In the genomic region with DNA sequence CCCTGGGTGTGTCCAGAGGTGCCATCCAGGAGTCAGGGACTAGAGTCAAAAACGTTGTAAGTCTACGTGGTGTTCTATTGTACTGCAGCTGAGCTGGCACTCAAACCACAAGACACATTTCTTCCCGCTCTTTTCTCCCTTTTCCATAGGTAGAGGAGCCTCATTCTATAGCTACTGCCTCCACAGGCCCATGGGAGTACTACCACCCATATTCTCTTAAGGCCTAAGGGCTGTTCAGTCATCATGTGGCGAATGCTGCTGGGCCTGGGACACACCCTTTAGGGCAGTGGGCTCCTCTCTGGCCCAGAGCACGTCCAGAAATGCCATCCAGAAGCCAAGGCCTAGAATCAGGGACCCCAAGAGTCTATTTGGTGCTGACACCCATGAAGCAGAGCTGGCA, we compare ENCODE assay signal across 18 cellular contexts.
DNase-seq lines count a peak whose midpoint lies in the region; ATAC-seq and TF ChIP-seq lines count a peak whose summit lies in the region.
"Had no signal": no experiment of that assay in that cellular context is flagged by ENCODE, and none has a peak within 500 bp of the region (broad histone marks: within the 10 kb centered on the region; RNA-seq: fewer than 3 reads in every experiment).

No MANE protein-coding gene starts in this region.

- DNase-seq in DND-41 (no peak), NB4 (ENCODE audit: low read depth) (peak; percentile 9), mesendoderm (peak; percentile 24), COR-L47 (lab: John Stamatoyannopoulos, UW) (no peak), LoVo (ENCODE audit: low spot score) (no peak), 8988T (no peak)
- DNase-seq: GOT3, KBM-7, MV-4-11, NCI-H1417 treated with DMSO at 0.1 percent for 48 hours, NCI-H187 treated with DMSO at 0.1 percent for 48 hours, NCI-H2227 treated with DMSO at 0.1 percent for 48 hours, NCI-H510A treated with DMSO at 0.1 percent for 48 hours had no signal

- no peak overlapping the region for H3K18ac ChIP-seq in mesendoderm (ENCODE audit: low read length)

- no peak overlapping the region for H2AK5ac ChIP-seq in mesendoderm (ENCODE audit: low read length)

- no peak overlapping the region for H3K27ac ChIP-seq in DND-41 (ENCODE audit: low read length)
- no peak overlapping the region for H3K27ac ChIP-seq in mesendoderm (ENCODE audit: low read depth, low read length)
- H3K27ac ChIP-seq: BLaER1 treated with 17β-estradiol and CSF1 and Interleukin-3, amounts not matched to agents 10 nM and 100 nM; SJCRH30 had no signal

- no peaks in the 10 kb centered on the region for H3K79me1 ChIP-seq in mesendoderm (ENCODE audit: low read length)

- no peak overlapping the region for H2BK15ac ChIP-seq in mesendoderm (replicated peaks; ENCODE audit: low read depth)

- H3K23ac ChIP-seq in mesendoderm (ENCODE audit: low read length): no peak overlapping the region

- no CpG with 5 or more reads among the region's 5 CpGs for WGBS in mesendoderm (ENCODE audit: extremely low coverage, insufficient coverage, low lambda C conversion rate)

- no peak overlapping the region for H3K56ac ChIP-seq in mesendoderm (ENCODE audit: low read length)

- H4K5ac ChIP-seq in mesendoderm (ENCODE audit: low read length): no peak overlapping the region

- no peak overlapping the region for H2AFZ ChIP-seq in DND-41 (ENCODE audit: low read depth, low read length)

- H3K4me3 ChIP-seq in DND-41 (ENCODE audit: low read depth in 1 of 2, low read length in 2 of 2) (no peak overlapping the region), NB4 (ENCODE audit: low read depth, low read length) (no peak overlapping the region), mesendoderm (ENCODE audit: low read length) (no peak overlapping the region)
- H3K4me3 ChIP-seq: BLaER1 treated with 17β-estradiol and CSF1 and Interleukin-3, amounts not matched to agents 10 nM and 100 nM; SJCRH30 had no signal

- no peak overlapping the region for H3K4ac ChIP-seq in mesendoderm (ENCODE audit: low read depth, low read length)

- no peak for TF ChIP-seq POLR2A in NB4 (IDR thresholded peaks at IDR 0.05; ENCODE audit: extremely low read depth, insufficient read length)

- no peak overlapping the region for H2BK120ac ChIP-seq in mesendoderm (ENCODE audit: low read depth, low read length)

- no peak overlapping the region for H3K4me2 ChIP-seq in DND-41 (ENCODE audit: insufficient read depth, low read length)
- no peak overlapping the region for H3K4me2 ChIP-seq in mesendoderm (ENCODE audit: low read length)
- H3K4me2 ChIP-seq: BLaER1 treated with 17β-estradiol and CSF1 and Interleukin-3, amounts not matched to agents 10 nM and 100 nM had no signal

- peak; percentile 29; the same call in 1 of the 3 replicates for ATAC-seq in DND-41 (ENCODE audit: insufficient read depth, low read depth)
- ATAC-seq: HepG2, Panc1 had no signal

- no peaks in the 10 kb centered on the region for H3K79me2 ChIP-seq in DND-41 (ENCODE audit: insufficient read depth, low read length)
- H3K79me2 ChIP-seq in mesendoderm (ENCODE audit: control insufficient read depth, insufficient read depth, low read length): no peaks in the 10 kb centered on the region

- H3K27me3 ChIP-seq in DND-41 (ENCODE audit: insufficient read depth, low read length, poor library complexity): no peaks in the 10 kb centered on the region
- no peaks in the 10 kb centered on the region for H3K27me3 ChIP-seq in mesendoderm (ENCODE audit: insufficient read depth, low read length, poor library complexity)
- H3K27me3 ChIP-seq: BLaER1 treated with 17β-estradiol and CSF1 and Interleukin-3, amounts not matched to agents 10 nM and 100 nM; SJCRH30 had no signal

- no peak for TF ChIP-seq CTCF in DND-41 (IDR thresholded peaks at IDR 0.05; ENCODE audit: borderline replicate concordance, extremely low read depth, low read length, poor library complexity, severe bottlenecking)
- peak; percentile 25 for TF ChIP-seq CTCF in GM12873 (IDR thresholded peaks at IDR 0.05; ENCODE audit: insufficient read depth, low read depth, low read length, missing control alignments)
- TF ChIP-seq CTCF in NB4 (IDR thresholded peaks at IDR 0.05; ENCODE audit: low read depth, low read length): peak; percentile 12

- H3K9ac ChIP-seq in DND-41 (ENCODE audit: low read depth, low read length) (no peak overlapping the region), mesendoderm (ENCODE audit: low read length) (no peak overlapping the region)
- H3K9ac ChIP-seq: BLaER1 treated with 17β-estradiol and CSF1 and Interleukin-3, amounts not matched to agents 10 nM and 100 nM had no signal

- no peak overlapping the region for H4K8ac ChIP-seq in mesendoderm (ENCODE audit: low read depth, low read length)

- H3K36me3 ChIP-seq in DND-41 (ENCODE audit: insufficient read depth, low read length) (no peaks in the 10 kb centered on the region), mesendoderm (ENCODE audit: control insufficient read depth, insufficient read depth, low read length) (no peaks in the 10 kb centered on the region)
- H3K36me3 ChIP-seq: BLaER1 treated with 17β-estradiol and CSF1 and Interleukin-3, amounts not matched to agents 10 nM and 100 nM; SJCRH30 had no signal

- H3K4me1 ChIP-seq in DND-41 (ENCODE audit: insufficient read depth, low read length): no peaks in the 10 kb centered on the region
- no peaks in the 10 kb centered on the region for H3K4me1 ChIP-seq in mesendoderm (ENCODE audit: control insufficient read depth, low read depth, low read length)
- H3K4me1 ChIP-seq: BLaER1 treated with 17β-estradiol and CSF1 and Interleukin-3, amounts not matched to agents 10 nM and 100 nM; SJCRH30 had no signal

- no peak overlapping the region for H2BK5ac ChIP-seq in mesendoderm (ENCODE audit: low read length)

- no peaks in the 10 kb centered on the region for H3K9me3 ChIP-seq in DND-41 (ENCODE audit: insufficient read depth, low read length, severe bottlenecking)
- H3K9me3 ChIP-seq: BLaER1 treated with 17β-estradiol and CSF1 and Interleukin-3, amounts not matched to agents 10 nM and 100 nM; SJCRH30 had no signal

- no peaks in the 10 kb centered on the region for H4K20me1 ChIP-seq in DND-41 (ENCODE audit: insufficient read depth, low read length)
- H4K20me1 ChIP-seq: BLaER1 treated with 17β-estradiol and CSF1 and Interleukin-3, amounts not matched to agents 10 nM and 100 nM had no signal

Comparison
In these comparisons a context has a peak if more than half of its experiments do, and no peak if none do; other contexts are left out.
1. DNase-seq: peak in NB4 (single experiment) and mesendoderm (single experiment); none in DND-41 (single experiment), COR-L47 (single experiment), LoVo (single experiment) and 8988T (single experiment).